ENCODE assay signal across 12 cellular contexts in genomic region chr15:25683911-25684310, GRCh38.
A peak's percentile ranks its signal among the peaks of the same experiment; 100 is the strongest.
DNase-seq lines count a peak whose midpoint lies in the region; ATAC-seq and TF ChIP-seq lines count a peak whose summit lies in the region.
"Had no signal": no experiment of that assay in that cellular context is flagged by ENCODE, and none has a peak within 500 bp of the region (broad histone marks: within the 10 kb centered on the region; RNA-seq: fewer than 3 reads in every experiment).

No MANE protein-coding gene starts in this region.

- 0 out of 2 replicates have a peak, but pooled peaks cover 3% of the 10 kb centered on the region for H3K79me2 ChIP-seq in GM23248 (ENCODE audit: insufficient read depth)

- TF ChIP-seq CTCF in WERI-Rb-1 (IDR thresholded peaks at IDR 0.05; ENCODE audit: low read depth, low read length) (peak; percentile 57), fibroblast of the aortic adventitia (IDR thresholded peaks at IDR 0.05; ENCODE audit: insufficient read depth, low read length) (peak; percentile 5)

- DNase-seq in GM23248, result peak; percentile 31
- peak; percentile 37 for DNase-seq in WERI-Rb-1
- DNase-seq in fibroblast of the aortic adventitia (ENCODE audit: low read depth), result no peak
- no peak for DNase-seq in sciatic nerve (ENCODE audit: low spot score)
- DNase-seq in hypothalamus (lab: John Stamatoyannopoulos, UW), result no peak
- DNase-seq in medulla oblongata (ENCODE audit: extremely low spot score), result no peak
- no peak for DNase-seq in NCI-H226
- DNase-seq in NOMO-1 treated with DMSO at 0.1 percent for 48 hours (lab: John Stamatoyannopoulos, UW; ENCODE audit: unreplicated experiment), result no peak
- DNase-seq: AML-193; NCI-H146; stimulated activated CD4-positive, alpha-beta T cell treated with anti-CD3 and anti-CD28 coated beads, Interleukin-2, amount 100 ng/mL, for 24 hours; SW 1271 had no signal

- 0 out of 2 replicates have a peak overlapping the region, but pooled peaks have one; percentile 2 for H3K4me3 ChIP-seq in GM23248
- H3K4me3 ChIP-seq in WERI-Rb-1 (ENCODE audit: low read depth, low read length), result no peak overlapping the region
- H3K4me3 ChIP-seq in fibroblast of the aortic adventitia (ENCODE audit: low read depth, low read length), result no peak overlapping the region

- H3K27me3 ChIP-seq in GM23248 (replicated peaks; ENCODE audit: insufficient read depth), result no peaks in the 10 kb centered on the region
- no peaks in the 10 kb centered on the region for H3K27me3 ChIP-seq in WERI-Rb-1 (ENCODE audit: insufficient read depth, low read depth, severe bottlenecking)

- in situ Hi-C loops in GM23248 (cut with MboI), result no loop called here

- H3F3A ChIP-seq in GM23248 (ENCODE audit: insufficient read depth), result peaks cover 29% of the 10 kb centered on the region

- H4K20me1 ChIP-seq in GM23248 (ENCODE audit: insufficient read depth), result no peaks in the 10 kb centered on the region

- H3K9me2 ChIP-seq in GM23248 (ENCODE audit: insufficient read depth), result no peaks in the 10 kb centered on the region

- peaks cover 22% of the 10 kb centered on the region for H3K4me1 ChIP-seq in GM23248 (ENCODE audit: insufficient read depth)

- H3K9me3 ChIP-seq in GM23248 (ENCODE audit: low read depth) (no peaks in the 10 kb centered on the region), WERI-Rb-1 (ENCODE audit: severe bottlenecking) (no peaks in the 10 kb centered on the region)

- 67 to 72% methylated on average over 3 of the region's 3 CpGs for WGBS in GM23248 (ENCODE audit: low coverage in 1 of 2, low lambda C conversion rate in 2 of 2, missing lambda C conversion rate in 2 of 2), 2 experiments

- intact Hi-C loops in sciatic nerve (cut with DNase I), result no loop called here

- peak overlapping the region; percentile 60 for H3K4me2 ChIP-seq in GM23248 (ENCODE audit: unreplicated experiment)

- H3K36me3 ChIP-seq in GM23248 (ENCODE audit: low read depth) (peaks cover 45% of the 10 kb centered on the region), WERI-Rb-1 (no peaks in the 10 kb centered on the region)

- H3K27ac ChIP-seq in GM23248, result peak overlapping the region; percentile 76
- no peak overlapping the region for H3K27ac ChIP-seq in WERI-Rb-1

- peak; percentile 3 for ATAC-seq in sciatic nerve

- H3K9ac ChIP-seq in GM23248, result peak overlapping the region; percentile 44; the same call in 1 of the 2 replicates

- no peak overlapping the region for H2AFZ ChIP-seq in GM23248

Comparison
In these comparisons a context has a peak if more than half of its experiments do, and no peak if none do; other contexts are left out.
1. DNase-seq: peak in GM23248 (single experiment) and WERI-Rb-1 (single experiment); none in fibroblast of the aortic adventitia (single experiment), sciatic nerve (single experiment), hypothalamus (0 of 51), medulla oblongata (single experiment), NCI-H226 (single experiment) and NOMO-1 treated with DMSO at 0.1 percent for 48 hours (single experiment).